1 cellular context compared by ENCODE assay signal in genomic region chr12:64452559-64453329, GRCh38.
TF ChIP-seq lines count a peak whose summit lies in the region.

No MANE protein-coding gene starts in this region.

TF ChIP-seq in K562, 482 proteins besides CTCF, POLR2A, EP300 and RAD21 (continued from another document and continues in another):
- TF ChIP-seq ZNF518B (CRISPR knock-in tag; IDR thresholded peaks at IDR 0.05): no peak
- no peak for TF ChIP-seq NR2F6 (CRISPR knock-in tag; IDR thresholded peaks at IDR 0.05)
- TF ChIP-seq L3MBTL2 (IDR thresholded peaks at IDR 0.05): no peak
- no peak for TF ChIP-seq ZFP91 (CRISPR knock-in tag; IDR thresholded peaks at IDR 0.05)
- TF ChIP-seq PATZ1 (CRISPR knock-in tag; IDR thresholded peaks at IDR 0.05; ENCODE audit: borderline replicate concordance): no peak
- peak; percentile 41; the same call in 1 of the 2 replicates for TF ChIP-seq JUN (IDR thresholded peaks at IDR 0.05; ENCODE audit: borderline replicate concordance, low read depth, low read length)
- TF ChIP-seq JUN (CRISPR knock-in tag; IDR thresholded peaks at IDR 0.05; ENCODE audit: borderline replicate concordance): no peak
- TF ChIP-seq ILF3 (IDR thresholded peaks at IDR 0.05; ENCODE audit: borderline replicate concordance): no peak
- no peak; a peak in 1 of 4 replicates for TF ChIP-seq ZNF639 (CRISPR knock-in tag; conservative IDR thresholded peaks at IDR 0.05 in 1 of 2, IDR thresholded peaks at IDR 0.05 in 1 of 2)
- no peak for TF ChIP-seq TAL1 (IDR thresholded peaks at IDR 0.05)
- no peak for TF ChIP-seq SAP30 (IDR thresholded peaks at IDR 0.05; ENCODE audit: borderline replicate concordance, insufficient read depth, low read depth, low read length, poor library complexity, severe bottlenecking)
- no peak for TF ChIP-seq HOXB6 (CRISPR knock-in tag; IDR thresholded peaks at IDR 0.05; ENCODE audit: borderline replicate concordance)
- no peak for TF ChIP-seq NR3C1 (CRISPR knock-in tag; IDR thresholded peaks at IDR 0.05)
- no peak for TF ChIP-seq ZNF57 (CRISPR knock-in tag; IDR thresholded peaks at IDR 0.05)
- no peak for TF ChIP-seq GABPB1 (CRISPR knock-in tag; IDR thresholded peaks at IDR 0.05)
- TF ChIP-seq MECOM (CRISPR knock-in tag; IDR thresholded peaks at IDR 0.05): no peak
- TF ChIP-seq MYBL2 (IDR thresholded peaks at IDR 0.05; ENCODE audit: low read depth): no peak
- TF ChIP-seq MYBL2 (CRISPR knock-in tag; IDR thresholded peaks at IDR 0.05; ENCODE audit: borderline replicate concordance): no peak
- TF ChIP-seq BRF1 (IDR thresholded peaks at IDR 0.05; ENCODE audit: borderline replicate concordance, extremely low read depth, insufficient read length): no peak
- no peak for TF ChIP-seq CBX2 (IDR thresholded peaks at IDR 0.05; ENCODE audit: insufficient read depth, low read length, poor library complexity, severe bottlenecking)
- no peak for TF ChIP-seq FOXJ2 (tag; IDR thresholded peaks at IDR 0.05)
- no peak for TF ChIP-seq ATF6 (CRISPR knock-in tag; IDR thresholded peaks at IDR 0.05)
- TF ChIP-seq ZNF830 (CRISPR knock-in tag; IDR thresholded peaks at IDR 0.05): no peak
- TF ChIP-seq ZNF551 (CRISPR knock-in tag; IDR thresholded peaks at IDR 0.05): no peak
- no peak for TF ChIP-seq TSC22D4 (tag; IDR thresholded peaks at IDR 0.05)
- no peak for TF ChIP-seq NR2C1 (IDR thresholded peaks at IDR 0.05)
- no peak for TF ChIP-seq NR2C1 (tag; IDR thresholded peaks at IDR 0.05)
- TF ChIP-seq TAF1 (IDR thresholded peaks at IDR 0.05; ENCODE audit: control insufficient read depth, extremely low read depth, insufficient read depth, low read length, severe bottlenecking): no peak
- TF ChIP-seq TAF9B (IDR thresholded peaks at IDR 0.05; ENCODE audit: partially characterized antibody): peak; percentile 67
- TF ChIP-seq ZBTB26 (CRISPR knock-in tag; IDR thresholded peaks at IDR 0.05): no peak
- TF ChIP-seq ZFX (CRISPR knock-in tag; IDR thresholded peaks at IDR 0.05): peak; percentile 37
- TF ChIP-seq TCF7L2 (IDR thresholded peaks at IDR 0.05; ENCODE audit: low read depth, low read length): no peak
- TF ChIP-seq ZNF79 (CRISPR knock-in tag; IDR thresholded peaks at IDR 0.05; ENCODE audit: low read depth): no peak
- TF ChIP-seq TRIM28 (IDR thresholded peaks at IDR 0.05): no peak
- TF ChIP-seq NCOA4 (IDR thresholded peaks at IDR 0.05; ENCODE audit: partially characterized antibody): no peak
- TF ChIP-seq REST (CRISPR knock-in tag; IDR thresholded peaks at IDR 0.05; ENCODE audit: low read depth): no peak
- TF ChIP-seq POLR2B (IDR thresholded peaks at IDR 0.05; ENCODE audit: low read depth, partially characterized antibody): no peak
- TF ChIP-seq CHD4 (IDR thresholded peaks at IDR 0.05; ENCODE audit: insufficient read depth, insufficient replicate concordance, low read depth, low read length, poor library complexity, severe bottlenecking): no peak
- no peak for TF ChIP-seq FOXJ3 (CRISPR knock-in tag; IDR thresholded peaks at IDR 0.05)
- no peak for TF ChIP-seq HINFP (tag; conservative IDR thresholded peaks at IDR 0.05; ENCODE audit: low read depth)
- no peak for TF ChIP-seq BRCA1 (IDR thresholded peaks at IDR 0.05)
- TF ChIP-seq BRCA1 (CRISPR knock-in tag; IDR thresholded peaks at IDR 0.05): no peak
- no peak for TF ChIP-seq ZBTB1 (CRISPR knock-in tag; IDR thresholded peaks at IDR 0.05; ENCODE audit: borderline replicate concordance, low read depth)
- peak; percentile 95 for TF ChIP-seq NFE2 (IDR thresholded peaks at IDR 0.05; ENCODE audit: low read depth)
- TF ChIP-seq ZNF121 (CRISPR knock-in tag; conservative IDR thresholded peaks at IDR 0.05): no peak
- TF ChIP-seq CBX5 (IDR thresholded peaks at IDR 0.05; ENCODE audit: borderline replicate concordance, low read depth): no peak
- no peak for TF ChIP-seq OTX1 (CRISPR knock-in tag; IDR thresholded peaks at IDR 0.05)
- TF ChIP-seq HBP1 (CRISPR knock-in tag; IDR thresholded peaks at IDR 0.05): no peak
- no peak for TF ChIP-seq MTA3 (IDR thresholded peaks at IDR 0.05; ENCODE audit: borderline replicate concordance)
- no peak for TF ChIP-seq MYNN (IDR thresholded peaks at IDR 0.05)
- TF ChIP-seq MYNN (CRISPR knock-in tag; IDR thresholded peaks at IDR 0.05): no peak
- no peak for TF ChIP-seq NFIX (CRISPR knock-in tag; IDR thresholded peaks at IDR 0.05; ENCODE audit: low read depth)
- TF ChIP-seq SMARCA4 (IDR thresholded peaks at IDR 0.05): peak; percentile 65
- TF ChIP-seq ZNF165 (CRISPR knock-in tag; IDR thresholded peaks at IDR 0.05; ENCODE audit: borderline replicate concordance): no peak
- no peak for TF ChIP-seq KLF1 (tag; IDR thresholded peaks at IDR 0.05)
